In the genomic region with DNA sequence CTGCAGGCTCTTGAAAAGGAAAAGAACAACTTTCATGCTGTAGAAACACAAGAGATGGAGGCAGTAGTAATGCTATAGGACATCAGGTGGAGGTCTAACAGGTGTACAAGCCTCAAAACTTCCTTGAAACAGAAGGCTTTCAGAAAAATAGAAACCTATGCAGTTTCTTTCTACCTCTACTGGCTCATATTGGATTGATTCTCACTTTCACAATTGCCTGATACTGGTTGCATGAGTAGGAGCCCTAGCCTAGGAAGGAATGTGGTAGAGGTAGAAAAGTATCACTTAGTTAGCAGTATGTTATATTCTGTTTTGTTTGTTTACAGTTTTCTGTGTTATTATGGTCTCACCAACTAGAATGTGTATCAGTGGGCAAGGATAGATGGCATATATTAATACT, we compare ENCODE assay signal across 28 cellular contexts.
DNase-seq lines count a peak whose midpoint lies in the region; ATAC-seq lines count a peak whose summit lies in the region.
"Had no signal": no experiment of that assay in that cellular context is flagged by ENCODE, and none has a peak within 500 bp of the region (broad histone marks: within the 10 kb centered on the region; RNA-seq: fewer than 3 reads in every experiment).

No MANE protein-coding gene starts in this region.

- H2BK5ac ChIP-seq in trophoblast cell (ENCODE audit: low read depth, low read length, poor library complexity): no peak overlapping the region

- H2BK12ac ChIP-seq in trophoblast cell (ENCODE audit: low read length): no peak overlapping the region

- no peaks in the 10 kb centered on the region for H3K79me2 ChIP-seq in trophoblast cell (ENCODE audit: control insufficient read depth, insufficient read depth, low read length, poor library complexity)

- H3K9ac ChIP-seq in trophoblast cell (ENCODE audit: low read length): no peak overlapping the region
- H3K9ac ChIP-seq: BLaER1 treated with 17β-estradiol and CSF1 and Interleukin-3, amounts not matched to agents 10 nM and 100 nM had no signal

- no peak overlapping the region for H3K18ac ChIP-seq in trophoblast cell (ENCODE audit: low read length)

- H2BK120ac ChIP-seq in trophoblast cell (ENCODE audit: insufficient read depth, low read length, poor library complexity): no peak overlapping the region

- no peak overlapping the region for H3K4ac ChIP-seq in trophoblast cell (ENCODE audit: low read depth, low read length)

- H2AFZ ChIP-seq in trophoblast cell (ENCODE audit: insufficient read depth, low read length, poor library complexity): no peak overlapping the region

- ATAC-seq in GM18502 (IDR thresholded peaks at IDR 0.05; ENCODE audit: poor library complexity, unreplicated experiment) (peak; percentile 43), GM21367 (IDR thresholded peaks at IDR 0.05; ENCODE audit: unreplicated experiment) (peak; percentile 47), HG02798 (IDR thresholded peaks at IDR 0.05; ENCODE audit: poor library complexity, unreplicated experiment) (peak; percentile 37), HG03354 (IDR thresholded peaks at IDR 0.05; ENCODE audit: poor library complexity, severe bottlenecking, unreplicated experiment) (peak; percentile 71), GM18861 (IDR thresholded peaks at IDR 0.05; ENCODE audit: unreplicated experiment) (no peak)
- ATAC-seq: GM12878 had no signal

- no peak overlapping the region for H4K12ac ChIP-seq in trophoblast cell (ENCODE audit: low read depth, low read length)

- DNase-seq in stimulated activated CD4-positive, alpha-beta T cell treated with anti-CD3 and anti-CD28 coated beads, Interleukin-4, amount 100 ng/mL, for 1 hour: no peak
- DNase-seq in trophoblast cell (no peak), iPS-NIHi11 (ENCODE audit: low spot score) (no peak)
- DNase-seq: 8988T; Caco-2; CD4-positive, alpha-beta memory T cell; DMS 273 treated with DMSO at 0.1 percent for 48 hours; DMS79 treated with DMSO at 0.1 percent for 48 hours; KG1; MV-4-11; NCI-H1105 treated with DMSO at 0.1 percent for 48 hours; NCI-H2029 treated with DMSO at 0.1 percent for 48 hours; NCI-H2171; NCI-H345; NCI-H524; NCI-H82; OCI-M1; SHP77; SW 1271; T-helper 2 cell had no signal

- H4K91ac ChIP-seq in trophoblast cell (ENCODE audit: low read depth, low read length): no peak overlapping the region

- H3K27me3 ChIP-seq in trophoblast cell (ENCODE audit: insufficient read depth, low read length): no peaks in the 10 kb centered on the region
- H3K27me3 ChIP-seq: BLaER1 treated with 17β-estradiol and CSF1 and Interleukin-3, amounts not matched to agents 10 nM and 100 nM had no signal

- no peaks in the 10 kb centered on the region for H3K9me3 ChIP-seq in trophoblast cell (ENCODE audit: insufficient read depth, low read depth, low read length)
- H3K9me3 ChIP-seq: Caco-2 had no signal

- no peak overlapping the region for H3K27ac ChIP-seq in trophoblast cell (ENCODE audit: low read depth, low read length)
- H3K27ac ChIP-seq: BLaER1 treated with 17β-estradiol and CSF1 and Interleukin-3, amounts not matched to agents 10 nM and 100 nM; SK-N-MC had no signal

- H3K79me1 ChIP-seq in trophoblast cell (ENCODE audit: low read length): no peaks in the 10 kb centered on the region

- H3K14ac ChIP-seq in trophoblast cell (ENCODE audit: low read length): no peak overlapping the region

- no peak overlapping the region for H3K23ac ChIP-seq in trophoblast cell (ENCODE audit: low read length)

- H3K36me3 ChIP-seq in trophoblast cell (ENCODE audit: control insufficient read depth in 1 of 2, insufficient read depth in 2 of 2, low read length in 2 of 2): no peaks in the 10 kb centered on the region
- H3K36me3 ChIP-seq: BLaER1 treated with 17β-estradiol and CSF1 and Interleukin-3, amounts not matched to agents 10 nM and 100 nM had no signal

- no peak overlapping the region for H3K4me2 ChIP-seq in trophoblast cell (ENCODE audit: low read length)
- H3K4me2 ChIP-seq: BLaER1 treated with 17β-estradiol and CSF1 and Interleukin-3, amounts not matched to agents 10 nM and 100 nM had no signal

- no peaks in the 10 kb centered on the region for H3K4me1 ChIP-seq in trophoblast cell (ENCODE audit: control insufficient read depth in 1 of 2, insufficient read depth in 2 of 2, low read length in 2 of 2)
- H3K4me1 ChIP-seq: BLaER1 treated with 17β-estradiol and CSF1 and Interleukin-3, amounts not matched to agents 10 nM and 100 nM had no signal

- no peak overlapping the region for H2AK5ac ChIP-seq in trophoblast cell (ENCODE audit: low read length)

- no peak overlapping the region for H3K4me3 ChIP-seq in trophoblast cell (ENCODE audit: low read depth, low read length)
- H3K4me3 ChIP-seq: BLaER1 treated with 17β-estradiol and CSF1 and Interleukin-3, amounts not matched to agents 10 nM and 100 nM; GM12878; SK-N-MC had no signal

- no peak overlapping the region for H4K8ac ChIP-seq in trophoblast cell (ENCODE audit: low read depth, low read length)
